ENCODE assay signal across 10 cellular contexts in the genomic region with DNA sequence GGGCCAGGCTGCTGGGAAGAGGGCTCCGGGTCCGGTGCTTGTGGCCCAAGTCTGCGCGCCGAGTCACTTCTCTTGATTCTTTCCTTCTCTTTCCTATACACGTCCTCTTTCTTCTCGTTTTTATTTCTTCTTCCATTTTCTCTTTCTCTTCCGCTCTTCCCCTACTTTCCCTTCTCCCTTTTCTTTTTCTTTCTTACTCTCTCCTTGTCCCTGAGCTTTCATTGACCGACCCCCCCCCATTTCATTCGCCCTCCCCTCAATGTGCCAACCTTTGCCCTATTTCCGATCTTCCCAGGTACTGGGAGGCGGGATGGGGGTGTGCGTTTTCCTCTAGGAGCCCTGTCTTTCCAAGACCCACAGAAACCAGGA. TPM values are rescaled to one million over a fixed set of nuclear protein-coding genes. Genes with fewer than 3 reads are reported as not detected.
DNase-seq lines count a peak whose midpoint lies in the region; TF ChIP-seq lines count a peak whose summit lies in the region.
"Had no signal": no experiment of that assay in that cellular context is flagged by ENCODE, and none has a peak within 500 bp of the region (broad histone marks: within the 10 kb centered on the region; RNA-seq: fewer than 3 reads in every experiment).

No MANE protein-coding gene starts in this region.

- H3K9me3 ChIP-seq in HUES6 (ENCODE audit: control insufficient read depth, insufficient read depth, low read depth, low read length), result no peaks in the 10 kb centered on the region
- H3K9me3 ChIP-seq in duodenal mucosa (ENCODE audit: control insufficient read depth in 1 of 2, low read length in 2 of 2), result no peaks in the 10 kb centered on the region
- H3K9me3 ChIP-seq: left lung had no signal

- peak overlapping the region; percentile 56 for H3K4me3 Mint-ChIP-seq in T-helper 2 cell treated with Interferon-gamma antibody and Interleukin-4, amounts not matched to agents 5 μg/mL and 100 μg/mL, for 36 hours
- peak overlapping the region; percentile 58 for H3K4me3 Mint-ChIP-seq in osteocyte (ENCODE audit: unreplicated experiment)

- peak overlapping the region; percentile 78 for H3K27ac Mint-ChIP-seq in T-helper 2 cell treated with Interferon-gamma antibody and Interleukin-4, amounts not matched to agents 5 μg/mL and 100 μg/mL, for 36 hours
- H3K27ac Mint-ChIP-seq in osteocyte (ENCODE audit: unreplicated experiment), result no peak overlapping the region

- TF ChIP-seq CTCF in osteocyte (IDR thresholded peaks at IDR 0.05), result no peak

- H3K27ac ChIP-seq in HUES6 (ENCODE audit: low read depth, low read length), result no peak overlapping the region
- H3K27ac ChIP-seq in duodenal mucosa (ENCODE audit: low read depth, low read length), result peak overlapping the region; percentile 44
- H3K27ac ChIP-seq: left lung had no signal

- H3K27me3 ChIP-seq in HUES6 (ENCODE audit: control insufficient read depth, insufficient read depth, low read length), result peaks cover 95% of the 10 kb centered on the region
- peaks cover 35 to 64% of the 10 kb centered on the region in 2 donors for H3K27me3 ChIP-seq in duodenal mucosa (ENCODE audit: control insufficient read depth in 1 of 2, insufficient read depth in 2 of 2, low read length in 2 of 2)

- peak overlapping the region; percentile 70 for H3K4me3 ChIP-seq in HUES6 (ENCODE audit: low read depth, low read length)
- peak overlapping the region; percentile 81 to 92 for H3K4me3 ChIP-seq in duodenal mucosa (ENCODE audit: low read depth in 1 of 2, low read length in 2 of 2)
- H3K4me3 ChIP-seq: left lung had no signal

- peaks cover 86% of the 10 kb centered on the region for H3K27me3 Mint-ChIP-seq in T-helper 2 cell treated with Interferon-gamma antibody and Interleukin-4, amounts not matched to agents 5 μg/mL and 100 μg/mL, for 36 hours (ENCODE audit: low read depth)
- H3K27me3 Mint-ChIP-seq in osteocyte (ENCODE audit: unreplicated experiment), result peaks cover 89% of the 10 kb centered on the region

- no peak for DNase-seq in T-helper 2 cell treated with Interferon-gamma antibody and Interleukin-4, amounts not matched to agents 5 μg/mL and 100 μg/mL, for 36 hours (ENCODE audit: low spot score)
- no peak for DNase-seq in T-helper 2 cell
- no peak for DNase-seq in osteocyte (ENCODE audit: extremely low spot score, unreplicated experiment)
- DNase-seq in NCI-H1417 (lab: John Stamatoyannopoulos, UW), result no peak
- no peak for DNase-seq in HEK293T (ENCODE audit: extremely low spot score)
- DNase-seq in H4 (ENCODE audit: low spot score), result no peak
- DNase-seq: aorta had no signal

- peaks cover 4% of the 10 kb centered on the region for H3K4me1 Mint-ChIP-seq in T-helper 2 cell treated with Interferon-gamma antibody and Interleukin-4, amounts not matched to agents 5 μg/mL and 100 μg/mL, for 36 hours (ENCODE audit: low read depth)
- H3K4me1 Mint-ChIP-seq in osteocyte (ENCODE audit: unreplicated experiment), result peaks cover 50% of the 10 kb centered on the region

- H3K4me1 ChIP-seq in HUES6 (ENCODE audit: control insufficient read depth, insufficient read depth, low read length) (peaks cover 60% of the 10 kb centered on the region), duodenal mucosa (ENCODE audit: control insufficient read depth in 1 of 2, insufficient read depth in 2 of 2, low read length in 2 of 2) (peaks cover 0 to 5% of the 10 kb centered on the region in 2 donors)

- CTCF ChIA-PET in HEK293T (lab: Yijun Ruan, JAX), result no interaction called here

- POLR2A ChIA-PET in HEK293T (lab: Yijun Ruan, JAX), result no interaction called here

- H3K9ac ChIP-seq in HUES6 (ENCODE audit: low read length) (no peak overlapping the region), duodenal mucosa (ENCODE audit: low read depth in 1 of 2, low read length in 2 of 2) (peak overlapping the region; percentile 84 to 93)

- H3K36me3 Mint-ChIP-seq in T-helper 2 cell treated with Interferon-gamma antibody and Interleukin-4, amounts not matched to agents 5 μg/mL and 100 μg/mL, for 36 hours (ENCODE audit: low read depth), result peaks cover 3% of the 10 kb centered on the region
- H3K36me3 Mint-ChIP-seq in osteocyte (ENCODE audit: unreplicated experiment), result no peaks in the 10 kb centered on the region

- H3K9me3 Mint-ChIP-seq in T-helper 2 cell treated with Interferon-gamma antibody and Interleukin-4, amounts not matched to agents 5 μg/mL and 100 μg/mL, for 36 hours, result peaks cover 4% of the 10 kb centered on the region
- H3K9me3 Mint-ChIP-seq in osteocyte (ENCODE audit: unreplicated experiment), result no peaks in the 10 kb centered on the region

- H3K36me3 ChIP-seq in HUES6 (ENCODE audit: control insufficient read depth, insufficient read depth, low read length), result no peaks in the 10 kb centered on the region
- peaks cover 4 to 5% of the 10 kb centered on the region in 2 donors for H3K36me3 ChIP-seq in duodenal mucosa (ENCODE audit: control insufficient read depth in 1 of 2, insufficient read depth in 2 of 2, low read length in 2 of 2)
- H3K36me3 ChIP-seq: left lung had no signal

TF ChIP-seq in HEK293T, 16 proteins besides CTCF, POLR2A, EP300 and RAD21:
- no peak for TF ChIP-seq NFRKB (IDR thresholded peaks at IDR 0.05)
- no peak for TF ChIP-seq ZNF384 (IDR thresholded peaks at IDR 0.05)
- no peak for TF ChIP-seq BHLHE40 (IDR thresholded peaks at IDR 0.05; ENCODE audit: borderline replicate concordance)
- no peak for TF ChIP-seq TARDBP (IDR thresholded peaks at IDR 0.05)
- no peak for TF ChIP-seq FOXA1 (IDR thresholded peaks at IDR 0.05)
- TF ChIP-seq HDGF (IDR thresholded peaks at IDR 0.05; ENCODE audit: borderline replicate concordance), result no peak
- TF ChIP-seq FOXM1 (IDR thresholded peaks at IDR 0.05; ENCODE audit: borderline replicate concordance), result no peak

RNA-seq across cellular contexts. Expression of a gene that starts 1.8 kb away (rescaled TPM):
- 0.03 and 0.05 TPM in 2 replicates for total RNA-seq in osteocyte
- 1.3 and 1.4 TPM in 2 replicates for total RNA-seq in H4 (2014; rRNA removed; shearing (Covaris generic))
